In genomic region chr12:58732894-58733293, GRCh38 we compare ENCODE assay signal across 22 cellular contexts.
A peak's percentile ranks its signal among the peaks of the same experiment; 100 is the strongest.
DNase-seq lines count a peak whose midpoint lies in the region; ATAC-seq, FAIRE-seq and TF ChIP-seq lines count a peak whose summit lies in the region.
"Had no signal": no experiment of that assay in that cellular context is flagged by ENCODE, and none has a peak within 500 bp of the region (broad histone marks: within the 10 kb centered on the region; RNA-seq: fewer than 3 reads in every experiment).

No MANE protein-coding gene starts in this region.

- no peak overlapping the region for H2BK120ac ChIP-seq in IMR-90 (ENCODE audit: low read depth, low read length)

- H2BK15ac ChIP-seq in IMR-90 (ENCODE audit: low read depth, low read length) = no peak overlapping the region

- H3K56ac ChIP-seq in IMR-90 (ENCODE audit: extremely low read depth, insufficient read depth, low read length) = no peak overlapping the region

- intact Hi-C loops in IMR-90 (cut with micrococcal nuclease) (loop anchor here (2.0 kb wide), 1 partner anchor 18 kb away; no protein-coding TSS in a partner anchor), endothelial cell of umbilical vein (cut with micrococcal nuclease) (no loop called here)

- H3K4me2 ChIP-seq in IMR-90 (ENCODE audit: low read depth, low read length) (no peak overlapping the region), endothelial cell of umbilical vein (ENCODE audit: insufficient read depth, low read length) (no peak overlapping the region)

- FAIRE-seq in endothelial cell of umbilical vein (lab: Jason Lieb, UNC) (peak; percentile 55), islet of Langerhans (lab: Jason Lieb, UNC) (peak; percentile 70)
- FAIRE-seq: GM12878, HTR-8/SVneo had no signal

- H2AK9ac ChIP-seq in IMR-90 (replicated peaks; ENCODE audit: low read depth, low read length, poor library complexity) = no peak overlapping the region

- H3K9me1 ChIP-seq in IMR-90 (ENCODE audit: insufficient read depth, low read length) = no peaks in the 10 kb centered on the region
- no peaks in the 10 kb centered on the region for H3K9me1 ChIP-seq in endothelial cell of umbilical vein (replicated peaks; ENCODE audit: control insufficient read depth, extremely low read depth, insufficient read depth, low read length)

- BruUV-seq in IMR-90 (replicated peaks; lab: Mats Ljungman, UMichigan) = no TSS peak
- no TSS peak for BruUV-seq in endothelial cell of umbilical vein (replicated peaks; lab: Mats Ljungman, UMichigan)

- no peaks in the 10 kb centered on the region for H3K27me3 ChIP-seq in IMR-90 (ENCODE audit: control insufficient read depth, insufficient read depth, low read length)
- H3K27me3 ChIP-seq in endothelial cell of umbilical vein (ENCODE audit: control insufficient read depth in 2 of 2, insufficient read depth in 2 of 2, low read length in 2 of 2) = no peaks in the 10 kb centered on the region
- H3K27me3 ChIP-seq: BE2C had no signal

- H4K20me1 ChIP-seq in IMR-90 (ENCODE audit: insufficient read depth, low read length) (no peaks in the 10 kb centered on the region), endothelial cell of umbilical vein (replicated peaks; ENCODE audit: control insufficient read depth, extremely low read depth, insufficient read depth, low read length) (no peaks in the 10 kb centered on the region)

- POLR2A ChIA-PET in IMR-90 (lab: Charles Lee; ENCODE audit: unreplicated experiment) (no interaction called here), endothelial cell of umbilical vein (lab: Charles Lee) (no interaction called here)

- H3K36me3 ChIP-seq in IMR-90 (ENCODE audit: control insufficient read depth, insufficient read depth, low read length) = no peaks in the 10 kb centered on the region
- no peaks in the 10 kb centered on the region for H3K36me3 ChIP-seq in endothelial cell of umbilical vein (ENCODE audit: control insufficient read depth in 2 of 2, extremely low read depth in 1 of 2, insufficient read depth in 2 of 2, low read length in 2 of 2)
- H3K36me3 ChIP-seq: BE2C, HAP-1 had no signal

- no peak overlapping the region for H3K4me3 ChIP-seq in IMR-90 (ENCODE audit: insufficient read depth, low read depth, low read length)
- H3K4me3 ChIP-seq in endothelial cell of umbilical vein (replicated peaks in 1 of 3; ENCODE audit: insufficient read depth in 1 of 3, low read depth in 1 of 3, low read length in 3 of 3) = no peak overlapping the region
- H3K4me3 ChIP-seq: GM12878, GM23248, HAP-1 had no signal

- H3K9ac ChIP-seq in IMR-90 (ENCODE audit: low read depth, low read length) = no peak overlapping the region
- no peak overlapping the region for H3K9ac ChIP-seq in endothelial cell of umbilical vein (replicated peaks; ENCODE audit: extremely low read depth, insufficient read depth, low read length)
- H3K9ac ChIP-seq: GM23248 had no signal

- no peak overlapping the region for H4K5ac ChIP-seq in IMR-90 (ENCODE audit: low read depth, low read length)

- TF ChIP-seq POLR2A in IMR-90 (IDR thresholded peaks at IDR 0.05; ENCODE audit: low read depth, low read length) = no peak
- TF ChIP-seq POLR2A in endothelial cell of umbilical vein (IDR thresholded peaks at IDR 0.05; ENCODE audit: low read depth, low read length) = no peak

- H2AFZ ChIP-seq in IMR-90 (replicated peaks; ENCODE audit: low read length, poor library complexity) (no peak overlapping the region), endothelial cell of umbilical vein (ENCODE audit: low read depth, low read length) (no peak overlapping the region)
- H2AFZ ChIP-seq: GM23248 had no signal

- H3K79me1 ChIP-seq in IMR-90 (ENCODE audit: low read depth in 1 of 2, low read length in 2 of 2) = no peaks in the 10 kb centered on the region

- in situ Hi-C loops in IMR-90 (cut with MboI; ENCODE audit: low sequenced_read_pairs) = no loop called here

- dilution Hi-C loops in IMR-90 (cut with HindIII; ENCODE audit: low sequenced_read_pairs, unreplicated experiment) (no loop called here), endothelial cell of umbilical vein (cut with MboI; ENCODE audit: extremely low pct_ligation_motif_present, low sequenced_read_pairs) (no loop called here)

- no peaks in the 10 kb centered on the region for H3K79me2 ChIP-seq in endothelial cell of umbilical vein (ENCODE audit: control insufficient read depth, insufficient read depth, low read length)

- ATAC-seq in IMR-90 (ENCODE audit: low read depth) = no peak
- ATAC-seq: GM12878 had no signal

- no peak overlapping the region for H3K14ac ChIP-seq in IMR-90 (replicated peaks; ENCODE audit: low read depth, low read length)

- H3K4me1 Mint-ChIP-seq in type B pancreatic cell (ENCODE audit: unreplicated experiment) = no peaks in the 10 kb centered on the region
- H3K4me1 Mint-ChIP-seq: CD4-positive, CD25-positive, alpha-beta regulatory T cell; CD8-positive, alpha-beta memory T cell had no signal

- WGBS in IMR-90 (ENCODE audit: extremely low coverage in 2 of 2, insufficient read length in 1 of 2), 2 experiments = no CpG with 5 or more reads among the region's 3 CpGs

- no peak overlapping the region for H4K8ac ChIP-seq in IMR-90 (ENCODE audit: low read depth in 2 of 2, low read length in 2 of 2)

- no peaks in the 10 kb centered on the region for H3K36me3 Mint-ChIP-seq in type B pancreatic cell
- H3K36me3 Mint-ChIP-seq: CD4-positive, CD25-positive, alpha-beta regulatory T cell; CD8-positive, alpha-beta memory T cell had no signal

- no peak overlapping the region for H3K4ac ChIP-seq in IMR-90 (ENCODE audit: low read depth, low read length)

- no peak overlapping the region for H2BK20ac ChIP-seq in IMR-90 (ENCODE audit: low read depth, low read length)

- H3K4me3 Mint-ChIP-seq in type B pancreatic cell = no peak overlapping the region
- H3K4me3 Mint-ChIP-seq: CD4-positive, CD25-positive, alpha-beta regulatory T cell; CD8-positive, alpha-beta memory T cell had no signal

- H3K4me1 ChIP-seq in IMR-90 (ENCODE audit: control insufficient read depth, insufficient read depth, low read length) = no peaks in the 10 kb centered on the region
- H3K4me1 ChIP-seq in endothelial cell of umbilical vein (ENCODE audit: control insufficient read depth, extremely low read depth, insufficient read depth, low read length) = no peaks in the 10 kb centered on the region
- H3K4me1 ChIP-seq: BE2C, HAP-1 had no signal

- H3K23ac ChIP-seq in IMR-90 (ENCODE audit: low read depth, low read length) = no peak overlapping the region

- no peaks in the 10 kb centered on the region for H3K9me3 Mint-ChIP-seq in type B pancreatic cell

- H3K9me3 ChIP-seq in IMR-90 (ENCODE audit: control insufficient read depth, insufficient read depth, low read length) (no peaks in the 10 kb centered on the region), endothelial cell of umbilical vein (replicated peaks; ENCODE audit: control insufficient read depth, insufficient read depth, low read length) (no peaks in the 10 kb centered on the region)
- H3K9me3 ChIP-seq: BE2C, HAP-1 had no signal

- no peak overlapping the region for H4K91ac ChIP-seq in IMR-90 (ENCODE audit: insufficient read depth, low read depth, low read length)

- CTCF ChIA-PET in IMR-90 (lab: Yijun Ruan, JAX) = no interaction called here
- CTCF ChIA-PET in endothelial cell of umbilical vein (lab: Charles Lee) = interaction anchor here (0.7 kb wide), 1 partner anchor 192 kb away, joined by 3 read pairs; no protein-coding TSS in a partner anchor

- no peaks in the 10 kb centered on the region for H3K27me3 Mint-ChIP-seq in type B pancreatic cell
- H3K27me3 Mint-ChIP-seq: CD4-positive, CD25-positive, alpha-beta regulatory T cell; CD8-positive, alpha-beta memory T cell had no signal

- H3K27ac Mint-ChIP-seq in type B pancreatic cell = no peak overlapping the region
- H3K27ac Mint-ChIP-seq: CD4-positive, CD25-positive, alpha-beta regulatory T cell; CD8-positive, alpha-beta memory T cell had no signal

- no peak overlapping the region for H3K18ac ChIP-seq in IMR-90 (ENCODE audit: low read depth, low read length)

- H2AK5ac ChIP-seq in IMR-90 (ENCODE audit: low read depth, low read length) = no peak overlapping the region

- TF ChIP-seq CTCF in IMR-90 (conservative IDR thresholded peaks at IDR 0.05; ENCODE audit: low read depth, low read length) (no peak), endothelial cell of umbilical vein (IDR thresholded peaks at IDR 0.05; ENCODE audit: extremely low read depth in 1 of 2, insufficient read depth in 1 of 2, low read depth in 1 of 2, low read length in 2 of 2) (no peak), type B pancreatic cell (conservative IDR thresholded peaks at IDR 0.05) (no peak)

- no peak overlapping the region for H2BK5ac ChIP-seq in IMR-90 (ENCODE audit: low read depth, low read length, poor library complexity, severe bottlenecking)

- no peak for TF ChIP-seq RAD21 in IMR-90 (IDR thresholded peaks at IDR 0.05; ENCODE audit: low read length)

- no peak overlapping the region for H3K27ac ChIP-seq in IMR-90 (ENCODE audit: insufficient read depth, low read length)
- H3K27ac ChIP-seq in endothelial cell of umbilical vein (ENCODE audit: insufficient read depth, low read depth, low read length) = no peak overlapping the region
- H3K27ac ChIP-seq: GM23248 had no signal

- peak; percentile 17 for DNase-seq in IMR-90
- DNase-seq in amniotic epithelial cell (ENCODE audit: low read depth) = peak; percentile 86
- no peak for DNase-seq in endothelial cell of umbilical vein (ENCODE audit: low read depth, low spot score)
- no peak for DNase-seq in GM19238 (ENCODE audit: insufficient read length, low spot score)
- DNase-seq in stimulated activated CD4-positive, alpha-beta T cell treated with anti-CD3 and anti-CD28 coated beads, Interleukin-15, amount 100 ng/mL, for 24 hours = no peak
- DNase-seq in type B pancreatic cell (ENCODE audit: extremely low spot score, unreplicated experiment) = no peak
- DNase-seq in hypothalamus (lab: John Stamatoyannopoulos, UW) = no peak
- DNase-seq: ACHN; BE2C; C1 segment of cervical spinal cord; CD4-positive, CD25-positive, alpha-beta regulatory T cell; CD8-positive, alpha-beta memory T cell; COR-L47; DMS 273 treated with DMSO at 0.1 percent for 48 hours; DMS53; DND-41; EL; GM23248 had no signal

TF ChIP-seq in IMR-90, 13 proteins besides CTCF, POLR2A, EP300 and RAD21 (continues in another document):
- TF ChIP-seq CHD1 (IDR thresholded peaks at IDR 0.05; ENCODE audit: low read depth, low read length) (no peak), RCOR1 (IDR thresholded peaks at IDR 0.05; ENCODE audit: insufficient replicate concordance, low read length) (no peak), BHLHE40 (IDR thresholded peaks at IDR 0.05; ENCODE audit: low read depth, low read length) (no peak)

TF ChIP-seq in endothelial cell of umbilical vein, 7 proteins besides CTCF, POLR2A, EP300 and RAD21:
- no peak for TF ChIP-seq MYC (IDR thresholded peaks at IDR 0.05; ENCODE audit: low read depth, low read length)
- TF ChIP-seq GATA2 (IDR thresholded peaks at IDR 0.05; ENCODE audit: insufficient read depth, insufficient read length, low read depth, low read length) = no peak
- TF ChIP-seq FOS (IDR thresholded peaks at IDR 0.05; ENCODE audit: borderline replicate concordance, insufficient read depth, low read length) = no peak
- no peak for TF ChIP-seq EZH2 (IDR thresholded peaks at IDR 0.05; ENCODE audit: borderline replicate concordance, low read depth, low read length, severe bottlenecking)

Comparison
In these comparisons a context has a peak if more than half of its experiments do, and no peak if none do; other contexts are left out.
1. DNase-seq: peak in IMR-90 (single experiment) and amniotic epithelial cell (single experiment); none in endothelial cell of umbilical vein (single experiment), GM19238 (single experiment), stimulated activated CD4-positive, alpha-beta T cell treated with anti-CD3 and anti-CD28 coated beads, Interleukin-15, amount 100 ng/mL, for 24 hours (single experiment), type B pancreatic cell (single experiment) and hypothalamus (0 of 51).